In genomic region chr2:217610411-217610814, GRCh38 we compare ENCODE assay signal across 8 cellular contexts.
DNase-seq lines count a peak whose midpoint lies in the region; FAIRE-seq lines count a peak whose summit lies in the region.

No MANE protein-coding gene starts in this region.

- DNase-seq in GM19239 (ENCODE audit: insufficient read length, low spot score) (peak; percentile 13), NCI-H748 treated with DMSO at 0.1 percent for 48 hours (lab: John Stamatoyannopoulos, UW) (peak; percentile 88), AML-193 (lab: John Stamatoyannopoulos, UW) (no peak), GM03348 (ENCODE audit: low spot score) (no peak), amniotic stem cell (lab: John Stamatoyannopoulos, UW) (no peak), kidney tubule cell (ENCODE audit: low spot score) (no peak)
- DNase-seq in activated naive CD4-positive, alpha-beta T cell treated with anti-CD3 and anti-CD28 coated beads, Interleukin-2, amount 50 U/mL, for 16 hours: peak; percentile 53
- DNase-seq in stimulated activated CD4-positive, alpha-beta T cell treated with anti-CD3 and anti-CD28 coated beads, TNF-alpha, amount 100 ng/mL, for 24 hours (ENCODE audit: low read depth in 3 of 3): peak; percentile 14 to 56 (median 20)

- FAIRE-seq in GM19239 (lab: Jason Lieb, UNC): peak; percentile 8

Comparison
In these comparisons a context has a peak if more than half of its experiments do, and no peak if none do; other contexts are left out.
1. DNase-seq: peak in GM19239 (single experiment), NCI-H748 treated with DMSO at 0.1 percent for 48 hours (single experiment), activated naive CD4-positive, alpha-beta T cell treated with anti-CD3 and anti-CD28 coated beads, Interleukin-2, amount 50 U/mL, for 16 hours (single experiment) and stimulated activated CD4-positive, alpha-beta T cell treated with anti-CD3 and anti-CD28 coated beads, TNF-alpha, amount 100 ng/mL, for 24 hours (3 of 3); none in AML-193 (0 of 2), GM03348 (single experiment), amniotic stem cell (single experiment) and kidney tubule cell (single experiment).